1 cellular context compared by ENCODE assay signal in the genomic region with DNA sequence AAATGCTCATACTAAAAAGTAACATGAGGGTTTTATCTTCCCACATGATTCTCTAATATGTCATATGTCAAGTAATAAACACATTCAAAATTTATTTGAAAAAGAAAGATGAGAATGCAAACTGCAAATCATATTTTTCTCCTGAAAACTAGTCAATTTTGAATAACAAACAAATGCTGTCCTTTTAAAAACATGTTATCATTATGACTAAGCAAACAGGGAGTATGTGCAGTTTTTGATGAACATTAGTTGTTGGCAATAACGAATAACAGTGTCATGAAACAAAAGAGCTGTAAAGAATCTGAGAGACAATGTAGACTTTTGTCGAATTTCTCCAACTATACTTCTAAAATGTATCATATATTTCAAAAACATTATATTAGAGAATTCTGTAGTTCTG.
A peak's percentile ranks its signal among the peaks of the same experiment; 100 is the strongest.
TF ChIP-seq lines count a peak whose summit lies in the region.

No MANE protein-coding gene starts in this region.

TF ChIP-seq in K562, 482 proteins besides CTCF, POLR2A, EP300 and RAD21:
- TF ChIP-seq, protein P1, sequence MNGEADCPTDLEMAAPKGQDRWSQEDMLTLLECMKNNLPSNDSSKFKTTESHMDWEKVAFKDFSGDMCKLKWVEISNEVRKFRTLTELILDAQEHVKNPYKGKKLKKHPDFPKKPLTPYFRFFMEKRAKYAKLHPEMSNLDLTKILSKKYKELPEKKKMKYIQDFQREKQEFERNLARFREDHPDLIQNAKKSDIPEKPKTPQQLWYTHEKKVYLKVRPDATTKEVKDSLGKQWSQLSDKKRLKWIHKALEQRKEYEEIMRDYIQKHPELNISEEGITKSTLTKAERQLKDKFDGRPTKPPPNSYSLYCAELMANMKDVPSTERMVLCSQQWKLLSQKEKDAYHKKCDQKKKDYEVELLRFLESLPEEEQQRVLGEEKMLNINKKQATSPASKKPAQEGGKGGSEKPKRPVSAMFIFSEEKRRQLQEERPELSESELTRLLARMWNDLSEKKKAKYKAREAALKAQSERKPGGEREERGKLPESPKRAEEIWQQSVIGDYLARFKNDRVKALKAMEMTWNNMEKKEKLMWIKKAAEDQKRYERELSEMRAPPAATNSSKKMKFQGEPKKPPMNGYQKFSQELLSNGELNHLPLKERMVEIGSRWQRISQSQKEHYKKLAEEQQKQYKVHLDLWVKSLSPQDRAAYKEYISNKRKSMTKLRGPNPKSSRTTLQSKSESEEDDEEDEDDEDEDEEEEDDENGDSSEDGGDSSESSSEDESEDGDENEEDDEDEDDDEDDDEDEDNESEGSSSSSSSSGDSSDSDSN (IDR thresholded peaks at IDR 0.05; ENCODE audit: borderline replicate concordance in 1 of 2, low read depth in 2 of 2, low read length in 2 of 2): no peak
- TF ChIP-seq HCFC1 (IDR thresholded peaks at IDR 0.05; ENCODE audit: low read depth, low read length) (no peak), ZNF217 (CRISPR knock-in tag; IDR thresholded peaks at IDR 0.05) (no peak), ZNF316 (IDR thresholded peaks at IDR 0.05) (peak; percentile 51; the same call in 1 of the 2 replicates), KLF6 (CRISPR knock-in tag; IDR thresholded peaks at IDR 0.05; ENCODE audit: borderline replicate concordance) (no peak), MAFK (IDR thresholded peaks at IDR 0.05; ENCODE audit: low read length) (peak; percentile 30; the same call in 1 of the 2 replicates), SIN3B (IDR thresholded peaks at IDR 0.05; ENCODE audit: low read depth) (no peak), ZNF780A (CRISPR knock-in tag; IDR thresholded peaks at IDR 0.05) (no peak), EHMT2 (IDR thresholded peaks at IDR 0.05) (no peak), MECOM (CRISPR knock-in tag; IDR thresholded peaks at IDR 0.05) (no peak), NFE2 (IDR thresholded peaks at IDR 0.05; ENCODE audit: low read depth) (peak; percentile 45), MAFG (tag; conservative IDR thresholded peaks at IDR 0.05) (peak; percentile 62), MXI1 (IDR thresholded peaks at IDR 0.05; ENCODE audit: low read depth, low read length) (no peak), BMI1 (IDR thresholded peaks at IDR 0.05; ENCODE audit: low read length) (no peak), PURB (CRISPR knock-in tag; IDR thresholded peaks at IDR 0.05; ENCODE audit: low read depth) (no peak), ZFX (CRISPR knock-in tag; IDR thresholded peaks at IDR 0.05) (no peak), TCF3 (CRISPR knock-in tag; IDR thresholded peaks at IDR 0.05) (no peak), ZBTB1 (CRISPR knock-in tag; IDR thresholded peaks at IDR 0.05; ENCODE audit: borderline replicate concordance, low read depth) (no peak), ZNF436 (CRISPR knock-in tag; IDR thresholded peaks at IDR 0.05) (no peak), EGR1 (conservative IDR thresholded peaks at IDR 0.05) (no peak), C11orf30 (IDR thresholded peaks at IDR 0.05; ENCODE audit: low read depth) (peak; percentile 41; the same call in 1 of the 2 replicates), PHTF2 (CRISPR knock-in tag; IDR thresholded peaks at IDR 0.05) (no peak), ETS2 (tag; IDR thresholded peaks at IDR 0.05; ENCODE audit: borderline replicate concordance, poor library complexity, severe bottlenecking) (no peak), RBM39 (optimal IDR thresholded peaks at IDR 0.05; ENCODE audit: low read depth, low read length) (no peak)
- TF ChIP-seq, protein P2, sequence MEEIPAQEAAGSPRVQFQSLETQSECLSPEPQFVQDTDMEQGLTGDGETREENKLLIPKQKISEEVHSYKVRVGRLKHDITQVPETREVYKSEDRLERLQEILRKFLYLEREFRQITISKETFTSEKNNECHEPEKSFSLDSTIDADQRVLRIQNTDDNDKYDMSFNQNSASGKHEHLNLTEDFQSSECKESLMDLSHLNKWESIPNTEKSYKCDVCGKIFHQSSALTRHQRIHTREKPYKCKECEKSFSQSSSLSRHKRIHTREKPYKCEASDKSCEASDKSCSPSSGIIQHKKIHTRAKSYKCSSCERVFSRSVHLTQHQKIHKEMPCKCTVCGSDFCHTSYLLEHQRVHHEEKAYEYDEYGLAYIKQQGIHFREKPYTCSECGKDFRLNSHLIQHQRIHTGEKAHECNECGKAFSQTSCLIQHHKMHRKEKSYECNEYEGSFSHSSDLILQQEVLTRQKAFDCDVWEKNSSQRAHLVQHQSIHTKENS (CRISPR knock-in tag; IDR thresholded peaks at IDR 0.05): no peak
- TF ChIP-seq, protein P3, sequence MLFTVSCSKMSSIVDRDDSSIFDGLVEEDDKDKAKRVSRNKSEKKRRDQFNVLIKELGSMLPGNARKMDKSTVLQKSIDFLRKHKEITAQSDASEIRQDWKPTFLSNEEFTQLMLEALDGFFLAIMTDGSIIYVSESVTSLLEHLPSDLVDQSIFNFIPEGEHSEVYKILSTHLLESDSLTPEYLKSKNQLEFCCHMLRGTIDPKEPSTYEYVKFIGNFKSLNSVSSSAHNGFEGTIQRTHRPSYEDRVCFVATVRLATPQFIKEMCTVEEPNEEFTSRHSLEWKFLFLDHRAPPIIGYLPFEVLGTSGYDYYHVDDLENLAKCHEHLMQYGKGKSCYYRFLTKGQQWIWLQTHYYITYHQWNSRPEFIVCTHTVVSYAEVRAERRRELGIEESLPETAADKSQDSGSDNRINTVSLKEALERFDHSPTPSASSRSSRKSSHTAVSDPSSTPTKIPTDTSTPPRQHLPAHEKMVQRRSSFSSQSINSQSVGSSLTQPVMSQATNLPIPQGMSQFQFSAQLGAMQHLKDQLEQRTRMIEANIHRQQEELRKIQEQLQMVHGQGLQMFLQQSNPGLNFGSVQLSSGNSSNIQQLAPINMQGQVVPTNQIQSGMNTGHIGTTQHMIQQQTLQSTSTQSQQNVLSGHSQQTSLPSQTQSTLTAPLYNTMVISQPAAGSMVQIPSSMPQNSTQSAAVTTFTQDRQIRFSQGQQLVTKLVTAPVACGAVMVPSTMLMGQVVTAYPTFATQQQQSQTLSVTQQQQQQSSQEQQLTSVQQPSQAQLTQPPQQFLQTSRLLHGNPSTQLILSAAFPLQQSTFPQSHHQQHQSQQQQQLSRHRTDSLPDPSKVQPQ (CRISPR knock-in tag; IDR thresholded peaks at IDR 0.05; ENCODE audit: borderline replicate concordance): no peak
- TF ChIP-seq, protein P4, sequence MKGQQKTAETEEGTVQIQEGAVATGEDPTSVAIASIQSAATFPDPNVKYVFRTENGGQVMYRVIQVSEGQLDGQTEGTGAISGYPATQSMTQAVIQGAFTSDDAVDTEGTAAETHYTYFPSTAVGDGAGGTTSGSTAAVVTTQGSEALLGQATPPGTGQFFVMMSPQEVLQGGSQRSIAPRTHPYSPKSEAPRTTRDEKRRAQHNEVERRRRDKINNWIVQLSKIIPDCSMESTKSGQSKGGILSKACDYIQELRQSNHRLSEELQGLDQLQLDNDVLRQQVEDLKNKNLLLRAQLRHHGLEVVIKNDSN (CRISPR knock-in tag; IDR thresholded peaks at IDR 0.05): no peak
- TF ChIP-seq, protein P5, sequence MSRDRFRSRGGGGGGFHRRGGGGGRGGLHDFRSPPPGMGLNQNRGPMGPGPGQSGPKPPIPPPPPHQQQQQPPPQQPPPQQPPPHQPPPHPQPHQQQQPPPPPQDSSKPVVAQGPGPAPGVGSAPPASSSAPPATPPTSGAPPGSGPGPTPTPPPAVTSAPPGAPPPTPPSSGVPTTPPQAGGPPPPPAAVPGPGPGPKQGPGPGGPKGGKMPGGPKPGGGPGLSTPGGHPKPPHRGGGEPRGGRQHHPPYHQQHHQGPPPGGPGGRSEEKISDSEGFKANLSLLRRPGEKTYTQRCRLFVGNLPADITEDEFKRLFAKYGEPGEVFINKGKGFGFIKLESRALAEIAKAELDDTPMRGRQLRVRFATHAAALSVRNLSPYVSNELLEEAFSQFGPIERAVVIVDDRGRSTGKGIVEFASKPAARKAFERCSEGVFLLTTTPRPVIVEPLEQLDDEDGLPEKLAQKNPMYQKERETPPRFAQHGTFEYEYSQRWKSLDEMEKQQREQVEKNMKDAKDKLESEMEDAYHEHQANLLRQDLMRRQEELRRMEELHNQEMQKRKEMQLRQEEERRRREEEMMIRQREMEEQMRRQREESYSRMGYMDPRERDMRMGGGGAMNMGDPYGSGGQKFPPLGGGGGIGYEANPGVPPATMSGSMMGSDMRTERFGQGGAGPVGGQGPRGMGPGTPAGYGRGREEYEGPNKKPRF (IDR thresholded peaks at IDR 0.05; ENCODE audit: low read depth, low read length): no peak
TF ChIP-seq in K562: peak in this region for 5.
